10 cellular contexts compared by ENCODE assay signal in genomic region chr17:71423871-71424546, GRCh38.
DNase-seq lines count a peak whose midpoint lies in the region; ATAC-seq, FAIRE-seq and TF ChIP-seq lines count a peak whose summit lies in the region.
"Had no signal": no experiment of that assay in that cellular context is flagged by ENCODE, and none has a peak within 500 bp of the region (broad histone marks: within the 10 kb centered on the region; RNA-seq: fewer than 3 reads in every experiment).

No MANE protein-coding gene starts in this region.

- CTCF ChIA-PET in mammary epithelial cell (lab: Charles Lee; ENCODE audit: low non-redundant PET) = no interaction called here

- DNase-seq in A172 (ENCODE audit: low spot score) (peak; percentile 99), H54 (ENCODE audit: insufficient read length, low spot score) (no peak), NCI-H226 (peak; percentile 56), mammary epithelial cell (peak; percentile 99), OCI-M1 (lab: John Stamatoyannopoulos, UW) (no peak), ascending aorta (ENCODE audit: low spot score in 2 of 2) (no peak), putamen (ENCODE audit: low spot score) (no peak)
- no peak for DNase-seq in natural killer cell treated with Interleukin-12 subunit alpha and Interleukin-12 subunit beta and Interleukin-15 and Interleukin-18, amount 100 ng/mL, for 72 hours (ENCODE audit: low spot score)
- DNase-seq: stimulated activated naive B cell treated with anti-CD40 and anti-IgM and Interleukin-4, amounts not matched to agents 10 μg/mL and 1 μg/mL and 100 μg/mL, for 72 hours had no signal

- H4K20me1 ChIP-seq in mammary epithelial cell (ENCODE audit: insufficient read depth, low read length) = no peaks in the 10 kb centered on the region

- WGBS in mammary epithelial cell (ENCODE audit: low coverage, missing lambda C conversion rate) = 18% methylated on average over 5 of the region's 5 CpGs

- H3K27me3 ChIP-seq in mammary epithelial cell (ENCODE audit: insufficient read depth, low read length) (no peaks in the 10 kb centered on the region), ascending aorta (no peaks in the 10 kb centered on the region)

- H3K9ac ChIP-seq in mammary epithelial cell (ENCODE audit: insufficient read depth, low read length) = no peak overlapping the region

- no peaks in the 10 kb centered on the region for H3K36me3 Mint-ChIP-seq in natural killer cell treated with Interleukin-12 subunit alpha and Interleukin-12 subunit beta and Interleukin-15 and Interleukin-18, amount 100 ng/mL, for 72 hours
- H3K36me3 Mint-ChIP-seq: stimulated activated naive B cell treated with anti-CD40 and anti-IgM and Interleukin-4, amounts not matched to agents 10 μg/mL and 1 μg/mL and 100 μg/mL, for 72 hours had no signal

- in situ Hi-C loops in mammary epithelial cell (cut with MboI; ENCODE audit: low sequenced_read_pairs in 2 of 2) = loop anchor here in 1 of 2 donors (25.0 kb wide), 1 partner anchor 212 kb away; no protein-coding TSS in a partner anchor

- H3K36me3 ChIP-seq in mammary epithelial cell (ENCODE audit: insufficient read depth, low read length) = no peaks in the 10 kb centered on the region
- no peaks in the 10 kb centered on the region for H3K36me3 ChIP-seq in ascending aorta

- H3K4me2 ChIP-seq in mammary epithelial cell (ENCODE audit: insufficient read depth, low read depth, low read length) = peak overlapping the region; percentile 31

- no peak for TF ChIP-seq POLR2A in H54 (IDR thresholded peaks at IDR 0.05; ENCODE audit: low read depth, low read length)

- H3K79me2 ChIP-seq in mammary epithelial cell (ENCODE audit: insufficient read depth, low read length) = no peaks in the 10 kb centered on the region

- intact Hi-C loops in mammary epithelial cell (cut with micrococcal nuclease) (loop anchor here (1.0 to 5.0 kb wide), 5 partner anchors 8 to 694 kb away; no protein-coding TSS in a partner anchor), ascending aorta (cut with DNase I) (no loop called here)

- ATAC-seq in natural killer cell treated with Interleukin-12 subunit alpha and Interleukin-12 subunit beta and Interleukin-15 and Interleukin-18, amount 100 ng/mL, for 72 hours = no peak
- ATAC-seq: stimulated activated naive B cell treated with anti-CD40 and anti-IgM and Interleukin-4, amounts not matched to agents 10 μg/mL and 1 μg/mL and 100 μg/mL, for 72 hours had no signal

- H3K4me1 Mint-ChIP-seq in natural killer cell treated with Interleukin-12 subunit alpha and Interleukin-12 subunit beta and Interleukin-15 and Interleukin-18, amount 100 ng/mL, for 72 hours (ENCODE audit: low read depth in 2 of 2) = no peaks in the 10 kb centered on the region
- H3K4me1 Mint-ChIP-seq: neural crest cell; stimulated activated naive B cell treated with anti-CD40 and anti-IgM and Interleukin-4, amounts not matched to agents 10 μg/mL and 1 μg/mL and 100 μg/mL, for 72 hours had no signal

- H3K9me3 ChIP-seq in mammary epithelial cell (replicated peaks; ENCODE audit: insufficient read depth, low read length) = peaks cover 12% of the 10 kb centered on the region
- H3K9me3 ChIP-seq in ascending aorta = no peaks in the 10 kb centered on the region

- peaks cover 31% of the 10 kb centered on the region for H3K4me1 ChIP-seq in mammary epithelial cell (ENCODE audit: insufficient read depth, low read length)
- H3K4me1 ChIP-seq in ascending aorta = no peaks in the 10 kb centered on the region

- peak in 1 of 2 donors; percentile 38 for TF ChIP-seq CTCF in mammary epithelial cell (conservative IDR thresholded peaks at IDR 0.05 in 1 of 2, IDR thresholded peaks at IDR 0.05 in 1 of 2; ENCODE audit: extremely low read depth in 1 of 2, insufficient read depth in 1 of 2, low read depth in 1 of 2, low read length in 2 of 2)
- no peak for TF ChIP-seq CTCF in ascending aorta (IDR thresholded peaks at IDR 0.05)

- TSS peak; percentile 97 for BruUV-seq in mammary epithelial cell (replicated peaks; lab: Mats Ljungman, UMichigan)

- no peak overlapping the region for H3K27ac Mint-ChIP-seq in natural killer cell treated with Interleukin-12 subunit alpha and Interleukin-12 subunit beta and Interleukin-15 and Interleukin-18, amount 100 ng/mL, for 72 hours
- H3K27ac Mint-ChIP-seq: stimulated activated naive B cell treated with anti-CD40 and anti-IgM and Interleukin-4, amounts not matched to agents 10 μg/mL and 1 μg/mL and 100 μg/mL, for 72 hours had no signal

- no peaks in the 10 kb centered on the region for H3K27me3 Mint-ChIP-seq in natural killer cell treated with Interleukin-12 subunit alpha and Interleukin-12 subunit beta and Interleukin-15 and Interleukin-18, amount 100 ng/mL, for 72 hours
- H3K27me3 Mint-ChIP-seq: stimulated activated naive B cell treated with anti-CD40 and anti-IgM and Interleukin-4, amounts not matched to agents 10 μg/mL and 1 μg/mL and 100 μg/mL, for 72 hours had no signal

- FAIRE-seq in H54 (lab: Jason Lieb, UNC) = peak; percentile 100

- peaks cover 8% of the 10 kb centered on the region for H3K9me3 Mint-ChIP-seq in natural killer cell treated with Interleukin-12 subunit alpha and Interleukin-12 subunit beta and Interleukin-15 and Interleukin-18, amount 100 ng/mL, for 72 hours

- H3K4me3 ChIP-seq in mammary epithelial cell (replicated peaks in 1 of 3; ENCODE audit: insufficient read depth in 1 of 3, low read depth in 2 of 3, low read length in 3 of 3) (no peak overlapping the region), ascending aorta (no peak overlapping the region)

- H3K4me3 Mint-ChIP-seq in natural killer cell treated with Interleukin-12 subunit alpha and Interleukin-12 subunit beta and Interleukin-15 and Interleukin-18, amount 100 ng/mL, for 72 hours = no peak overlapping the region
- H3K4me3 Mint-ChIP-seq: neural crest cell; stimulated activated naive B cell treated with anti-CD40 and anti-IgM and Interleukin-4, amounts not matched to agents 10 μg/mL and 1 μg/mL and 100 μg/mL, for 72 hours had no signal

- H3K27ac ChIP-seq in mammary epithelial cell (ENCODE audit: insufficient read depth, low read depth, low read length) = peak overlapping the region; percentile 96
- no peak overlapping the region for H3K27ac ChIP-seq in ascending aorta

- dilution Hi-C loops in mammary epithelial cell (cut with HindIII; ENCODE audit: low sequenced_read_pairs) = no loop called here

- no peak overlapping the region for H2AFZ ChIP-seq in mammary epithelial cell (ENCODE audit: low read depth, low read length)

Comparison
In these comparisons a context has a peak if more than half of its experiments do, and no peak if none do; other contexts are left out.
1. DNase-seq: peak in A172 (single experiment), NCI-H226 (single experiment) and mammary epithelial cell (single experiment); none in H54 (single experiment), OCI-M1 (single experiment), ascending aorta (0 of 2), natural killer cell treated with Interleukin-12 subunit alpha and Interleukin-12 subunit beta and Interleukin-15 and Interleukin-18, amount 100 ng/mL, for 72 hours (single experiment) and putamen (single experiment).